In the genomic region with DNA sequence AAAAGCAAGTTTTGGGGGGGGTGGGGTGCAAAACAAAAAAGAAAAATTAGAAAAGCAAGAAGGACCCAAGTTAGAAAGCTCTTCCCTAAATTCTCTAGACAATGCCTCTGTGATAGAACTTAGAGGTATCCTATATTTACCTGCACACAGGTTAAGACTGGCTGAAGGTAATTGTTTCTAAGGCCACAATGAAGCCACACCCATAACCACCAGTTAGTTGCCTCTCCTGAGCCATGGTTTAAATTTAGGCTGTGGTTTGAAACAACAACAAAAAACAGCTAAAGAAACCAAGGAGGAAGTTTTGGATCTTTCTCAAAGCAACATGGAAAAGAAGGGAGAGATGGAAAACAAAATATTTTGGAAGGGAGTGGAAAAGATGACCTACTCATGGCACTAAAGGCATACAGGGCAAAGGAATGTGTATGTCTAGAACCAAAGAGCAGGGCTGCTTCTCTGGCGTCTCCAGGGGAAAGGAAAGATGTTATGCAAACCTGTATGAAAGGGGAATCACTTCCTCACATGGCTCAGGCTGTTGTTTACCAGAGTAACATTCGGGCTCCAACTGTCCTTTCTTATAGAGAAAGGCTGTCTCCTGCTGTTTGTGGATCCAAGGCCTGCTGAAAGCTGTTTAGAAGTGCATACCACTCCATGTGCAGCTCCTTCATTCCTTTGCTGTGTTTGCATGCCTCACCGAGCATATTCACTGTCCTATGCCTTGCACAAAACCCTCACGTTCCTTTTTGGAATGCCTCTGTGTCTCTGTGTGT, we compare ENCODE assay signal across 13 cellular contexts.
DNase-seq lines count a peak whose midpoint lies in the region; ATAC-seq and TF ChIP-seq lines count a peak whose summit lies in the region.
"Had no signal": no experiment of that assay in that cellular context is flagged by ENCODE, and none has a peak within 500 bp of the region (broad histone marks: within the 10 kb centered on the region; RNA-seq: fewer than 3 reads in every experiment).

No MANE protein-coding gene starts in this region.

- H3K4me2 ChIP-seq in BLaER1 (peak overlapping the region; percentile 8; the same call in 1 of the 2 replicates), mesenchymal stem cell (ENCODE audit: low read length, poor library complexity, severe bottlenecking) (no peak overlapping the region)

- H3K27me3 ChIP-seq in BLaER1 (no peaks in the 10 kb centered on the region), HUES64 (ENCODE audit: insufficient read depth, low read length) (no peaks in the 10 kb centered on the region), mesenchymal stem cell (ENCODE audit: control insufficient read depth in 1 of 2, insufficient read depth in 1 of 2, low read length in 2 of 2) (no peaks in the 10 kb centered on the region)
- H3K27me3 ChIP-seq: SJSA1 had no signal

- ATAC-seq in stimulated activated naive CD8-positive, alpha-beta T cell treated with anti-CD3 and anti-CD28 coated beads, Interleukin-15, Interleukin-2, amounts not matched to agents 100 U/mL and 50 U/mL, for 24 hours, result no peak
- ATAC-seq: stimulated activated memory B cell treated with anti-CD40 and anti-IgM and Interleukin-4, amounts not matched to agents 10 μg/mL and 1 μg/mL and 100 μg/mL, for 72 hours had no signal

- no peak overlapping the region for H2BK15ac ChIP-seq in mesenchymal stem cell (ENCODE audit: low read depth, poor library complexity, severe bottlenecking)

- H3K79me1 ChIP-seq in mesenchymal stem cell (replicated peaks; ENCODE audit: low read length, poor library complexity, severe bottlenecking), result no peaks in the 10 kb centered on the region

- no peaks in the 10 kb centered on the region for H4K20me1 ChIP-seq in BLaER1

- H3K4me3 ChIP-seq in BLaER1 (no peak overlapping the region), HUES64 (ENCODE audit: low read length) (no peak overlapping the region), choroid plexus epithelial cell (ENCODE audit: low read depth, low read length) (no peak overlapping the region), mesenchymal stem cell (ENCODE audit: insufficient read depth in 1 of 2, low read depth in 1 of 2, low read length in 2 of 2) (no peak overlapping the region)
- H3K4me3 ChIP-seq: SJSA1 had no signal

- H3K9me3 ChIP-seq in BLaER1 (peaks cover 18% of the 10 kb centered on the region), HUES64 (ENCODE audit: insufficient read depth, low read depth, low read length) (peaks cover 10% of the 10 kb centered on the region), mesenchymal stem cell (ENCODE audit: control insufficient read depth, low read length) (no peaks in the 10 kb centered on the region)
- H3K9me3 ChIP-seq: SJSA1 had no signal

- H2BK12ac ChIP-seq in mesenchymal stem cell (ENCODE audit: low read length in 2 of 2), result peak overlapping the region in 1 of 2 experiments; percentile 54

- H3K14ac ChIP-seq in mesenchymal stem cell (ENCODE audit: low read length in 2 of 2), result no peak overlapping the region

- 40% methylated on average over 4 of the region's 4 CpGs for WGBS in HUES64
- WGBS in mesenchymal stem cell, result 57% methylated on average over 4 of the region's 4 CpGs

- H4K91ac ChIP-seq in mesenchymal stem cell (ENCODE audit: low read length), result no peak overlapping the region

- peak overlapping the region; percentile 49 for H2BK120ac ChIP-seq in mesenchymal stem cell (ENCODE audit: low read depth, low read length)

- no peak overlapping the region for H3K23ac ChIP-seq in mesenchymal stem cell (ENCODE audit: low read length in 2 of 2)

- no peak overlapping the region for H3K4ac ChIP-seq in mesenchymal stem cell (ENCODE audit: low read depth in 1 of 2, low read length in 2 of 2)

- TF ChIP-seq CTCF in choroid plexus epithelial cell (conservative IDR thresholded peaks at IDR 0.05; ENCODE audit: low read depth, low read length), result no peak

- DNase-seq in choroid plexus epithelial cell (ENCODE audit: low read depth) (peak; percentile 71), mesenchymal stem cell (peak; percentile 17), NOMO-1 treated with DMSO at 0.1 percent for 48 hours (lab: John Stamatoyannopoulos, UW; ENCODE audit: unreplicated experiment) (no peak), NCI-H2171 (lab: John Stamatoyannopoulos, UW) (no peak)
- DNase-seq in stimulated activated naive CD8-positive, alpha-beta T cell treated with anti-CD3 and anti-CD28 coated beads, Interleukin-15, Interleukin-2, amounts not matched to agents 100 U/mL and 50 U/mL, for 24 hours, result no peak
- no peak for DNase-seq in activated CD4-positive, CD25-positive, alpha-beta regulatory T cell (lab: John Stamatoyannopoulos, UW)
- DNase-seq: activated naive CD4-positive, alpha-beta T cell treated with Interleukin-2 at 50 U/mL for 16 hours; KBM-7; stimulated activated CD4-positive, alpha-beta T cell treated with anti-CD3 and anti-CD28 coated beads, Interleukin-4, amount 100 ng/mL, for 4 hours had no signal

- H2BK5ac ChIP-seq in mesenchymal stem cell (ENCODE audit: low read depth, low read length, poor library complexity, severe bottlenecking), result no peak overlapping the region

- peaks cover 20% of the 10 kb centered on the region for H3K4me1 ChIP-seq in BLaER1
- H3K4me1 ChIP-seq in HUES64 (ENCODE audit: insufficient read depth, low read length), result peaks cover 10% of the 10 kb centered on the region
- no peaks in the 10 kb centered on the region for H3K4me1 ChIP-seq in mesenchymal stem cell (ENCODE audit: control insufficient read depth, insufficient read depth, low read depth, low read length)
- H3K4me1 ChIP-seq: SJSA1 had no signal

- H2AK5ac ChIP-seq in mesenchymal stem cell (ENCODE audit: low read length, severe bottlenecking), result peak overlapping the region; percentile 35

- no peaks in the 10 kb centered on the region for H3K36me3 ChIP-seq in BLaER1
- no peaks in the 10 kb centered on the region for H3K36me3 ChIP-seq in HUES64 (ENCODE audit: insufficient read depth, low read length)
- H3K36me3 ChIP-seq in mesenchymal stem cell (ENCODE audit: control insufficient read depth in 1 of 2, insufficient read depth in 2 of 2, low read depth in 1 of 2, low read length in 2 of 2), result no peaks in the 10 kb centered on the region
- H3K36me3 ChIP-seq: SJSA1 had no signal

- H4K8ac ChIP-seq in mesenchymal stem cell (ENCODE audit: low read length), result no peak overlapping the region

- H3K9ac ChIP-seq in BLaER1 (no peak overlapping the region), HUES64 (ENCODE audit: low read depth, low read length) (no peak overlapping the region), mesenchymal stem cell (ENCODE audit: low read length) (no peak overlapping the region)

- H3K27ac ChIP-seq in BLaER1 (no peak overlapping the region), HUES64 (ENCODE audit: low read depth, low read length) (peak overlapping the region; percentile 78; the same call in 1 of the 2 replicates), mesenchymal stem cell (ENCODE audit: low read length, poor library complexity, severe bottlenecking) (peak overlapping the region; percentile 14)
- H3K27ac ChIP-seq: SJSA1 had no signal

- peak overlapping the region; percentile 11 to 54 for H3K18ac ChIP-seq in mesenchymal stem cell (ENCODE audit: low read depth in 1 of 2, low read length in 2 of 2)

- no peak overlapping the region for H2AFZ ChIP-seq in mesenchymal stem cell (ENCODE audit: low read depth, low read length)

Comparison
In these comparisons a context has a peak if more than half of its experiments do, and no peak if none do; other contexts are left out.
1. DNase-seq: peak in choroid plexus epithelial cell (single experiment) and mesenchymal stem cell (single experiment); none in NOMO-1 treated with DMSO at 0.1 percent for 48 hours (single experiment), stimulated activated naive CD8-positive, alpha-beta T cell treated with anti-CD3 and anti-CD28 coated beads, Interleukin-15, Interleukin-2, amounts not matched to agents 100 U/mL and 50 U/mL, for 24 hours (single experiment), NCI-H2171 (single experiment) and activated CD4-positive, CD25-positive, alpha-beta regulatory T cell (0 of 4).